Comparison of ENCODE assay signal across 8 cellular contexts in the genomic region with DNA sequence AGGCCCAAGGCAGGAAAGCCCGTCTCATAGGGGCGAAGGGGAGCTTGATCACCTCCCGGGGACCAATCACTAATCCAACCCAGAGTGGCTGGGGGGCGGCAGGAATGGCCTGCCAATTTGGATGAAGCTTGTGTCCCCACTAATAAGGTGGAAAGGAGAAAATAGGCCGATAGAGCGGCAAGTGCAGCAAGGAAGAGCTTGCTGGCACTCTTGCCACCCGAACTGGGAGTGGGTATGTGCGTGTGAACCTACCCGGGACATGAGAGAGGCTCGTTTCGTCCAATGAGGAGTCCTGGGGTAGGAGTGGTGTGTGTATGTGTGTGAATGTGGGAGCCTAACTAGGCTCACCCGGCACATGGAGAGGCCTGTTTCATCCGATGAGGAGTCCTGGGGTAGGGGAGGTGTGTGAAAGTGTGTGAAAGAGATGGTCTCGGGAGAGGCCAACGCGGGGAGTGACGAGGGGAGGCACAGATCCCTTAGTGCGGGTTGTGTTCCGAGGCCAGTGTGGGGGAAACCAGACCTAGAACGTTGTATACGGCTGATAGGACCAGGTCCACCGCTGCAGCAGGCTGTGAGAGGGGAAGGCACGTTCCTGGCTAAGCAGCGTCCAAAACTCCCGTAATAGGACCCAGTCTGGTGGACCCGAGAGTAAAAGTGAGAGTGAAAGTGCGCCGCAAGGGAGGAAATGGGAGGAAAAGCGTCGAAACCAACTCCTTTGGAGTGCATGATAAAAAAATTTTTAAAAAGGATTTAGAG. TPM values are rescaled to one million over a fixed set of nuclear protein-coding genes. Genes with fewer than 3 reads are reported as not detected.
DNase-seq lines count a peak whose midpoint lies in the region; ATAC-seq and TF ChIP-seq lines count a peak whose summit lies in the region.

No MANE protein-coding gene starts in this region.

- H3K27me3 ChIP-seq in HCT116 (ENCODE audit: insufficient read depth, low read length) (no peaks in the 10 kb centered on the region), muscle layer of colon (ENCODE audit: control insufficient read depth in 1 of 2, insufficient read depth in 2 of 2, low read length in 2 of 2) (no peaks in the 10 kb centered on the region), transverse colon (no peaks in the 10 kb centered on the region)

- H3K27ac ChIP-seq in HCT116 (ENCODE audit: low read depth, low read length) (no peak overlapping the region), muscle layer of colon (ENCODE audit: low read depth, low read length) (peak overlapping the region; percentile 86), transverse colon (peak overlapping the region; percentile 79 to 87 (median 86))

- H3K27ac Mint-ChIP-seq in activated CD4-positive, alpha-beta T cell treated with anti-CD3 and anti-CD28 coated beads, Interleukin-2, amount 10 ng/mL, durations not matched to agents 24 days and 14 days = no peak overlapping the region
- no peak overlapping the region for H3K27ac Mint-ChIP-seq in Calu3 (ENCODE audit: unreplicated experiment)

- H3K4me3 ChIP-seq in HCT116 (replicated peaks in 1 of 2; ENCODE audit: low read depth in 1 of 2, low read length in 2 of 2) (no peak overlapping the region), epithelial cell of proximal tubule (ENCODE audit: low read depth, low read length) (peak overlapping the region; percentile 67), muscle layer of colon (ENCODE audit: low read depth in 1 of 2, low read length in 2 of 2) (peak overlapping the region; percentile 34 to 95), transverse colon (peak overlapping the region; percentile 28 to 64 (median 36))

- peak overlapping the region; percentile 30; the same call in 1 of the 2 replicates for H3K4me2 ChIP-seq in HCT116 (ENCODE audit: low read length)

- H3K9me3 Mint-ChIP-seq in activated CD4-positive, alpha-beta T cell treated with anti-CD3 and anti-CD28 coated beads, Interleukin-2, amount 10 ng/mL, durations not matched to agents 24 days and 14 days = no peaks in the 10 kb centered on the region
- no peaks in the 10 kb centered on the region for H3K9me3 Mint-ChIP-seq in Calu3 (ENCODE audit: low read depth, unreplicated experiment)

- 36 to 43% methylated on average over 16 to 30 of the region's 30 CpGs for WGBS in transverse colon (ENCODE audit: low coverage in 1 of 2), 2 donors

- H3K9me3 ChIP-seq in HCT116 (ENCODE audit: control insufficient read depth in 1 of 2, insufficient read depth in 1 of 2, low read depth in 1 of 2, low read length in 2 of 2) (no peaks in the 10 kb centered on the region), muscle layer of colon (ENCODE audit: low read length) (no peaks in the 10 kb centered on the region), transverse colon (no peaks in the 10 kb centered on the region)

- H3K9ac ChIP-seq in HCT116 (ENCODE audit: low read length) (no peak overlapping the region), muscle layer of colon (ENCODE audit: low read length) (peak overlapping the region; percentile 85)

- DNase-seq in HCT116 (ENCODE audit: low read depth, low spot score) = no peak
- DNase-seq in activated CD4-positive, alpha-beta T cell treated with anti-CD3 and anti-CD28 coated beads, Interleukin-2, amount 10 ng/mL, durations not matched to agents 24 days and 14 days = peak; percentile 79
- no peak for DNase-seq in epithelial cell of proximal tubule (ENCODE audit: low read depth)
- DNase-seq in transverse colon = peak; percentile 23
- DNase-seq in SW 1271 (lab: John Stamatoyannopoulos, UW) = no peak
- no peak for DNase-seq in Calu3

- H3K36me3 ChIP-seq in HCT116 (ENCODE audit: control insufficient read depth in 1 of 2, insufficient read depth in 2 of 2, low read length in 2 of 2) (no peaks in the 10 kb centered on the region), muscle layer of colon (ENCODE audit: insufficient read depth, low read length) (no peaks in the 10 kb centered on the region), transverse colon (no peaks in the 10 kb centered on the region)

- CTCF ChIA-PET in HCT116 (lab: Charles Lee) (no interaction called here), Calu3 (lab: Charles Lee) (no interaction called here)

- no peak for TF ChIP-seq CTCF in HCT116 (IDR thresholded peaks at IDR 0.05 in 2 of 3, conservative IDR thresholded peaks at IDR 0.05 in 1 of 3; ENCODE audit: borderline replicate concordance in 1 of 3, insufficient read depth in 1 of 3, low read depth in 2 of 3, low read length in 2 of 3)
- TF ChIP-seq CTCF in epithelial cell of proximal tubule (conservative IDR thresholded peaks at IDR 0.05; ENCODE audit: low read depth, low read length) = no peak
- no peak for TF ChIP-seq CTCF in transverse colon (IDR thresholded peaks at IDR 0.05)
- TF ChIP-seq CTCF in Calu3 (IDR thresholded peaks at IDR 0.05; ENCODE audit: unreplicated experiment) = no peak

- H3K36me3 Mint-ChIP-seq in activated CD4-positive, alpha-beta T cell treated with anti-CD3 and anti-CD28 coated beads, Interleukin-2, amount 10 ng/mL, durations not matched to agents 24 days and 14 days (ENCODE audit: low read depth) = no peaks in the 10 kb centered on the region
- H3K36me3 Mint-ChIP-seq in Calu3 (ENCODE audit: insufficient read depth, unreplicated experiment) = no peaks in the 10 kb centered on the region

- no peak for TF ChIP-seq RAD21 in HCT116 (IDR thresholded peaks at IDR 0.05; ENCODE audit: low read depth)

- no peak overlapping the region for H3K4me3 Mint-ChIP-seq in activated CD4-positive, alpha-beta T cell treated with anti-CD3 and anti-CD28 coated beads, Interleukin-2, amount 10 ng/mL, durations not matched to agents 24 days and 14 days
- H3K4me3 Mint-ChIP-seq in Calu3 (ENCODE audit: low read depth, unreplicated experiment) = no peak overlapping the region

- H2AFZ ChIP-seq in HCT116 (ENCODE audit: low read depth, low read length, poor library complexity, severe bottlenecking) = no peak overlapping the region

- intact Hi-C loops in HCT116 (cut with micrococcal nuclease) = no loop called here
- intact Hi-C loops in activated CD4-positive, alpha-beta T cell treated with anti-CD3 and anti-CD28 coated beads, Interleukin-2, amount 10 ng/mL, durations not matched to agents 24 days and 14 days (cut with micrococcal nuclease) = loop anchor here (1.0 kb wide), 1 partner anchor 54 kb away; no protein-coding TSS in a partner anchor
- intact Hi-C loops in transverse colon (cut with DNase I; ENCODE audit: low total_unique reads) = loop anchor here (2.0 kb wide), 1 partner anchor 54 kb away; a partner anchor contains a TSS
- intact Hi-C loops in Calu3 (cut with micrococcal nuclease; ENCODE audit: unreplicated experiment) = loop anchor here (2.0 kb wide), 1 partner anchor 24 kb away; no protein-coding TSS in a partner anchor

- ATAC-seq in HCT116 (no peak), HG02840 (IDR thresholded peaks at IDR 0.05; ENCODE audit: low FRiP score, unreplicated experiment) (no peak)

- TF ChIP-seq POLR2A in HCT116 (IDR thresholded peaks at IDR 0.05; ENCODE audit: borderline replicate concordance, extremely low read depth, insufficient read depth, insufficient read length) = no peak
- TF ChIP-seq POLR2A in transverse colon (IDR thresholded peaks at IDR 0.05) = no peak

- RAD21 ChIA-PET in HCT116 (lab: Charles Lee; ENCODE audit: low non-redundant PET in 1 of 2, low total read pairs in 2 of 2, uncharacterized antibody in 2 of 2, unreplicated experiment in 2 of 2) = no interaction called here

- no peaks in the 10 kb centered on the region for H4K20me1 ChIP-seq in HCT116 (ENCODE audit: insufficient read depth)

- BruUV-seq in HCT116 (replicated peaks; lab: Mats Ljungman, UMichigan) (no TSS peak), Calu3 (replicated peaks; lab: Mats Ljungman, UMichigan) (no TSS peak)

- H3K4me1 Mint-ChIP-seq in activated CD4-positive, alpha-beta T cell treated with anti-CD3 and anti-CD28 coated beads, Interleukin-2, amount 10 ng/mL, durations not matched to agents 24 days and 14 days = no peaks in the 10 kb centered on the region
- peaks cover 16% of the 10 kb centered on the region for H3K4me1 Mint-ChIP-seq in Calu3 (ENCODE audit: low read depth, unreplicated experiment)

- H3K27me3 Mint-ChIP-seq in activated CD4-positive, alpha-beta T cell treated with anti-CD3 and anti-CD28 coated beads, Interleukin-2, amount 10 ng/mL, durations not matched to agents 24 days and 14 days = peaks cover 18% of the 10 kb centered on the region
- H3K27me3 Mint-ChIP-seq in Calu3 (ENCODE audit: unreplicated experiment) = no peaks in the 10 kb centered on the region

- POLR2A ChIA-PET in HCT116 (lab: Charles Lee) = no interaction called here

- no peaks in the 10 kb centered on the region for H3K79me2 ChIP-seq in HCT116 (ENCODE audit: insufficient read depth, low read length)

- no peaks in the 10 kb centered on the region for H3K9me2 ChIP-seq in HCT116 (ENCODE audit: insufficient read depth)

- in situ Hi-C loops in transverse colon (cut with MboI; ENCODE audit: low pct_ligation_motif_present in 1 of 4, low pct_unique_long_range_greater_than_20kb in 1 of 4, low sequenced_read_pairs in 3 of 4) = no loop called here

- H3K4me1 ChIP-seq in HCT116 (ENCODE audit: control insufficient read depth in 1 of 2, insufficient read depth in 2 of 2, low read length in 2 of 2) = peaks cover 5 to 15% of the 10 kb centered on the region in 2 experiments; a peak in 2 of 4 replicates
- peaks cover 17% of the 10 kb centered on the region for H3K4me1 ChIP-seq in muscle layer of colon (ENCODE audit: insufficient read depth, low read length)
- peaks cover 3 to 12% (median 10%) of the 10 kb centered on the region in 4 donors for H3K4me1 ChIP-seq in transverse colon

- no peak for TF ChIP-seq EP300 in transverse colon (IDR thresholded peaks at IDR 0.05; ENCODE audit: low read depth)

RNA-seq across cellular contexts. Expression of a gene that starts 47.1 kb away (rescaled TPM):
- total RNA-seq in HCT116 (2021; ENCODE audit: unreplicated experiment) = 63.3 TPM
- polyA plus RNA-seq in HCT116 (2012) = 7.1 and 12.0 TPM in 2 replicates
- total RNA-seq in activated CD4-positive, alpha-beta T cell treated with anti-CD3 and anti-CD28 coated beads, Interleukin-2, amount 10 ng/mL, durations not matched to agents 24 days and 14 days = 63.7 and 68.8 TPM in 2 replicates
- 19.3 and 27.1 TPM in 2 replicates for total RNA-seq in epithelial cell of proximal tubule
- total RNA-seq in transverse colon = 10 to 100 TPM; 12.1 to 37.4 (median 26.9) TPM
- 66.6 and 75.4 TPM in 2 replicates for total RNA-seq in Calu3 (2022)

RNA-seq across cellular contexts. Expression of a gene that starts 47.8 kb away (rescaled TPM):
- not detected for total RNA-seq in HCT116 (2021; ENCODE audit: unreplicated experiment)
- polyA plus RNA-seq in HCT116 (2012) = 0.01 and 0.12 TPM in 2 replicates
- 3.4 and 3.5 TPM in 2 replicates for total RNA-seq in activated CD4-positive, alpha-beta T cell treated with anti-CD3 and anti-CD28 coated beads, Interleukin-2, amount 10 ng/mL, durations not matched to agents 24 days and 14 days
- 0.69 TPM in 1 of 2 replicates, not detected in the other for total RNA-seq in epithelial cell of proximal tubule
- total RNA-seq in transverse colon = not detected
- 0.24 and 0.59 TPM in 2 replicates for total RNA-seq in Calu3 (2022)

RNA-seq across cellular contexts. Expression of a gene that starts 54.1 kb away (rescaled TPM):
- 65.5 TPM for total RNA-seq in HCT116 (2021; ENCODE audit: unreplicated experiment)
- polyA plus RNA-seq in HCT116 (2012) = 42.9 and 43.2 TPM in 2 replicates
- 81.2 and 86.6 TPM in 2 replicates for total RNA-seq in activated CD4-positive, alpha-beta T cell treated with anti-CD3 and anti-CD28 coated beads, Interleukin-2, amount 10 ng/mL, durations not matched to agents 24 days and 14 days
- 71.1 and 77.8 TPM in 2 replicates for total RNA-seq in epithelial cell of proximal tubule
- 100 to 1,000 TPM in 2 of 4 donors, 10 to 100 TPM in 2; 53.1 to 182 (median 133) TPM for total RNA-seq in transverse colon
- 78.3 and 84.4 TPM in 2 replicates for total RNA-seq in Calu3 (2022)

RNA-seq across cellular contexts. Expression of a gene that starts 54.4 kb away (rescaled TPM):
- total RNA-seq in HCT116 (2021; ENCODE audit: unreplicated experiment) (101 TPM), epithelial cell of proximal tubule (89.0 and 105 TPM in 2 replicates), transverse colon (100 to 1,000 TPM in 2 of 4 donors, 10 to 100 TPM in 2; 92.8 to 233 (median 142) TPM), Calu3 (2022) (127 TPM in 2 replicates)
- polyA plus RNA-seq in HCT116 (2012) = 67.9 and 85.4 TPM in 2 replicates
- 110 and 112 TPM in 2 replicates for total RNA-seq in activated CD4-positive, alpha-beta T cell treated with anti-CD3 and anti-CD28 coated beads, Interleukin-2, amount 10 ng/mL, durations not matched to agents 24 days and 14 days

Comparison
In these comparisons a context has a peak if more than half of its experiments do, and no peak if none do; other contexts are left out.
1. DNase-seq: peak in activated CD4-positive, alpha-beta T cell treated with anti-CD3 and anti-CD28 coated beads, Interleukin-2, amount 10 ng/mL, durations not matched to agents 24 days and 14 days (single experiment) and transverse colon (single experiment); none in HCT116 (single experiment), epithelial cell of proximal tubule (single experiment), SW 1271 (0 of 2) and Calu3 (single experiment).
2. H3K4me3 ChIP-seq: peak in epithelial cell of proximal tubule (single experiment), muscle layer of colon (2 of 2) and transverse colon (4 of 4); none in HCT116 (0 of 2).